23 cellular contexts compared by ENCODE assay signal in genomic region chr6:53598584-53598983, GRCh38. TPM values are rescaled to one million over a fixed set of nuclear protein-coding genes. Genes with fewer than 3 reads are reported as not detected.
DNase-seq lines count a peak whose midpoint lies in the region; ATAC-seq, FAIRE-seq and TF ChIP-seq lines count a peak whose summit lies in the region.
"Had no signal": no experiment of that assay in that cellular context is flagged by ENCODE, and none has a peak within 500 bp of the region (broad histone marks: within the 10 kb centered on the region; RNA-seq: fewer than 3 reads in every experiment).

No MANE protein-coding gene starts in this region.

- no peak for TF ChIP-seq POLR2A in HepG2 (IDR thresholded peaks at IDR 0.05; ENCODE audit: insufficient read depth in 1 of 2, low read depth in 2 of 2, low read length in 2 of 2)
- TF ChIP-seq POLR2A in right lobe of liver (IDR thresholded peaks at IDR 0.05) = no peak

- no peak overlapping the region for H2AFZ ChIP-seq in HepG2 (ENCODE audit: low read length)

- H3K27me3 Mint-ChIP-seq in nephron (ENCODE audit: low read depth) (no peaks in the 10 kb centered on the region), Calu3 (ENCODE audit: unreplicated experiment) (no peaks in the 10 kb centered on the region)
- H3K27me3 Mint-ChIP-seq in stimulated activated naive CD8-positive, alpha-beta T cell treated with anti-CD3 and anti-CD28 coated beads, Interleukin-15, amount 100 ng/mL, for 72 hours = peaks cover 5% of the 10 kb centered on the region
- H3K27me3 Mint-ChIP-seq: activated CD4-positive, alpha-beta T cell treated with anti-CD3 and anti-CD28 coated beads for 36 hours; CD8-positive, alpha-beta memory T cell had no signal

- POLR2A ChIA-PET in HepG2 (lab: Yijun Ruan, JAX) = interaction anchor here (1.0 to 1.5 kb wide), 2 partner anchors 17 to 51 kb away, joined by 3 read pairs; no protein-coding TSS in a partner anchor

- H3K9me3 ChIP-seq in HepG2 (ENCODE audit: low read length) (no peaks in the 10 kb centered on the region), right lobe of liver (no peaks in the 10 kb centered on the region), aorta (ENCODE audit: control insufficient read depth, low read length) (peaks cover 2% of the 10 kb centered on the region)
- H3K9me3 ChIP-seq: MG63, tibial nerve had no signal

- H3K79me2 ChIP-seq in HepG2 (ENCODE audit: insufficient read depth, low read length) = no peaks in the 10 kb centered on the region

- no peaks in the 10 kb centered on the region for H3K36me3 ChIP-seq in HepG2 (replicated peaks in 1 of 2; ENCODE audit: control insufficient read depth in 1 of 2, insufficient read depth in 2 of 2, low read length in 2 of 2)
- H3K36me3 ChIP-seq in right lobe of liver = no peaks in the 10 kb centered on the region
- peaks cover 0 to 2% of the 10 kb centered on the region in 2 donors for H3K36me3 ChIP-seq in aorta (ENCODE audit: control insufficient read depth in 1 of 2, insufficient read depth in 2 of 2, low read length in 1 of 2)
- H3K36me3 ChIP-seq: MG63, tibial nerve had no signal

- intact Hi-C loops in HepG2 (cut with micrococcal nuclease; ENCODE audit: unreplicated experiment) = no loop called here
- intact Hi-C loops in right lobe of liver (cut with DNase I) = no loop called here
- intact Hi-C loops in aorta (cut with DNase I) = no loop called here
- intact Hi-C loops in Calu3 (cut with micrococcal nuclease; ENCODE audit: unreplicated experiment) = no loop called here

- H3K4me3 Mint-ChIP-seq in nephron = peak overlapping the region in 1 of 3 experiments; percentile 21
- H3K4me3 Mint-ChIP-seq in Calu3 (ENCODE audit: low read depth, unreplicated experiment) = no peak overlapping the region
- no peak overlapping the region for H3K4me3 Mint-ChIP-seq in stimulated activated naive CD8-positive, alpha-beta T cell treated with anti-CD3 and anti-CD28 coated beads, Interleukin-15, amount 100 ng/mL, for 72 hours
- H3K4me3 Mint-ChIP-seq: activated CD4-positive, alpha-beta T cell treated with anti-CD3 and anti-CD28 coated beads for 36 hours; activated T-cell treated with anti-CD3 and anti-CD28 coated beads, Interleukin-2, amount 50 U/mL, for 24 hours; CD8-positive, alpha-beta memory T cell; memory B cell had no signal

- H3K9ac ChIP-seq in HepG2 (ENCODE audit: insufficient read depth, low read depth, low read length) = no peak overlapping the region

- no peak for TF ChIP-seq EP300 in HepG2 (IDR thresholded peaks at IDR 0.05; ENCODE audit: low read depth in 2 of 2, low read length in 2 of 2)
- no peak for TF ChIP-seq EP300 in HepG2 (CRISPR knock-in tag; IDR thresholded peaks at IDR 0.05; ENCODE audit: borderline replicate concordance)

- BruUV-seq in HepG2 (replicated peaks; lab: Mats Ljungman, UMichigan) (no TSS peak), Calu3 (replicated peaks; lab: Mats Ljungman, UMichigan) (no TSS peak)

- H3K27me3 ChIP-seq in HepG2 (ENCODE audit: control insufficient read depth in 1 of 2, insufficient read depth in 2 of 2, low read length in 2 of 2) = no peaks in the 10 kb centered on the region
- no peaks in the 10 kb centered on the region for H3K27me3 ChIP-seq in right lobe of liver
- no peaks in the 10 kb centered on the region for H3K27me3 ChIP-seq in aorta (ENCODE audit: control insufficient read depth in 1 of 2, insufficient read depth in 2 of 2, low read length in 1 of 2)
- H3K27me3 ChIP-seq: MG63, tibial nerve had no signal

- ATAC-seq in HepG2 (peak; percentile 90), right lobe of liver (no peak), esophagus mucosa (peak; percentile 56), aorta (ENCODE audit: low FRiP score) (peak; percentile 33), GM18858 (IDR thresholded peaks at IDR 0.05; ENCODE audit: unreplicated experiment) (no peak)
- no peak for ATAC-seq in stimulated activated naive CD8-positive, alpha-beta T cell treated with anti-CD3 and anti-CD28 coated beads, Interleukin-15, amount 100 ng/mL, for 72 hours
- ATAC-seq: activated CD4-positive, alpha-beta T cell treated with anti-CD3 and anti-CD28 coated beads for 36 hours; SK-N-SH treated with all-trans-retinoic acid at 6 μM for 48 hours had no signal

- H3K36me3 Mint-ChIP-seq in nephron (ENCODE audit: low read depth) = no peaks in the 10 kb centered on the region
- no peaks in the 10 kb centered on the region for H3K36me3 Mint-ChIP-seq in Calu3 (ENCODE audit: insufficient read depth, unreplicated experiment)

- H3K9me3 Mint-ChIP-seq in nephron (peaks cover 8% of the 10 kb centered on the region), Calu3 (ENCODE audit: low read depth, unreplicated experiment) (no peaks in the 10 kb centered on the region)
- peaks cover 0 to 11% of the 10 kb centered on the region in 2 donors for H3K9me3 Mint-ChIP-seq in stimulated activated naive CD8-positive, alpha-beta T cell treated with anti-CD3 and anti-CD28 coated beads, Interleukin-15, amount 100 ng/mL, for 72 hours
- H3K9me3 Mint-ChIP-seq: memory B cell had no signal

- H3K4me3 ChIP-seq in HepG2 (replicated peaks in 1 of 3; ENCODE audit: insufficient read depth in 1 of 3, low read depth in 2 of 3, low read length in 3 of 3) (no peak overlapping the region), right lobe of liver (no peak overlapping the region), aorta (ENCODE audit: low read length in 2 of 2) (no peak overlapping the region)
- H3K4me3 ChIP-seq: MG63, tibial nerve had no signal

- in situ Hi-C loops in HepG2 (cut with HindIII; ENCODE audit: extremely low pct_ligation_motif_present, low pct_unique_long_range_greater_than_20kb) = no loop called here

- TF ChIP-seq RAD21 in HepG2 (CRISPR knock-in tag; IDR thresholded peaks at IDR 0.05) = no peak

- H4K20me1 ChIP-seq in HepG2 (ENCODE audit: insufficient read depth, low read length) = no peaks in the 10 kb centered on the region

- peak overlapping the region; percentile 71 to 79 (median 73) for H3K27ac Mint-ChIP-seq in nephron
- H3K27ac Mint-ChIP-seq in Calu3 (ENCODE audit: unreplicated experiment) = no peak overlapping the region
- H3K27ac Mint-ChIP-seq in stimulated activated naive CD8-positive, alpha-beta T cell treated with anti-CD3 and anti-CD28 coated beads, Interleukin-15, amount 100 ng/mL, for 72 hours = no peak overlapping the region
- H3K27ac Mint-ChIP-seq: activated CD4-positive, alpha-beta T cell treated with anti-CD3 and anti-CD28 coated beads for 36 hours; activated T-cell treated with anti-CD3 and anti-CD28 coated beads, Interleukin-2, amount 50 U/mL, for 24 hours; CD8-positive, alpha-beta memory T cell; memory B cell had no signal

- no peak for DNase-seq in HepG2 (ENCODE audit: low spot score)
- DNase-seq in right lobe of liver = no peak
- no peak for DNase-seq in aorta
- no peak for DNase-seq in Calu3
- DNase-seq in stimulated activated naive CD8-positive, alpha-beta T cell treated with anti-CD3 and anti-CD28 coated beads, Interleukin-15, amount 100 ng/mL, for 72 hours = no peak
- DNase-seq: activated CD4-positive, alpha-beta T cell treated with anti-CD3 and anti-CD28 coated beads for 36 hours; activated gamma-delta T cell treated with Interleukin-2 at 50 U/mL for 16 hours; activated T-cell treated with anti-CD3 and anti-CD28 coated beads, Interleukin-2, amount 50 U/mL, for 24 hours; CD8-positive, alpha-beta memory T cell; head of caudate nucleus; MG63; NCI-H2081 treated with DMSO at 0.1 percent for 48 hours; occipital lobe; small intestine; stimulated activated CD4-positive, alpha-beta T cell treated with anti-CD3 and anti-CD28 coated beads, Interleukin-1b, Interleukin-23, amount 100 ng/mL, for 48 hours; T-helper 2 cell had no signal

- H3K4me2 ChIP-seq in HepG2 (ENCODE audit: low read depth, low read length) = peak overlapping the region; percentile 25; the same call in 1 of the 2 replicates

- no peak overlapping the region for H3K27ac ChIP-seq in HepG2 (ENCODE audit: extremely low read length, insufficient read depth, low read length)
- H3K27ac ChIP-seq in right lobe of liver = no peak overlapping the region
- H3K27ac ChIP-seq in aorta (ENCODE audit: low read depth in 1 of 2, low read length in 2 of 2) = no peak overlapping the region
- H3K27ac ChIP-seq: tibial nerve had no signal

- WGBS in HepG2 (ENCODE audit: low lambda C conversion rate) = 18% methylated on average over 3 of the region's 3 CpGs
- WGBS in right lobe of liver (ENCODE audit: insufficient coverage, low coverage, low lambda C conversion rate, missing lambda C conversion rate) = 46% methylated on average over 2 of the region's 3 CpGs
- 50 to 51% methylated on average over 3 of the region's 3 CpGs for WGBS in aorta, 2 donors

- CTCF ChIA-PET in HepG2 (lab: Yijun Ruan, JAX; ENCODE audit: low intra/inter-chr PET ratio, low total read pairs) = no interaction called here
- CTCF ChIA-PET in Calu3 (lab: Charles Lee) = no interaction called here

- no peak for FAIRE-seq in HepG2 (lab: Jason Lieb, UNC)
- FAIRE-seq: endothelial cell of umbilical vein, small intestine had no signal

- H3K4me1 Mint-ChIP-seq in nephron (peaks cover 28% of the 10 kb centered on the region), Calu3 (ENCODE audit: low read depth, unreplicated experiment) (peaks cover 2% of the 10 kb centered on the region)
- no peaks in the 10 kb centered on the region for H3K4me1 Mint-ChIP-seq in stimulated activated naive CD8-positive, alpha-beta T cell treated with anti-CD3 and anti-CD28 coated beads, Interleukin-15, amount 100 ng/mL, for 72 hours
- H3K4me1 Mint-ChIP-seq: activated CD4-positive, alpha-beta T cell treated with anti-CD3 and anti-CD28 coated beads for 36 hours; CD8-positive, alpha-beta memory T cell; memory B cell had no signal

- no peak for TF ChIP-seq CTCF in HepG2 (CRISPR knock-in tag; IDR thresholded peaks at IDR 0.05)
- no peak for TF ChIP-seq CTCF in right lobe of liver (IDR thresholded peaks at IDR 0.05)
- TF ChIP-seq CTCF in nephron (IDR thresholded peaks at IDR 0.05; ENCODE audit: unreplicated experiment in 3 of 3) = no peak
- no peak for TF ChIP-seq CTCF in Calu3 (IDR thresholded peaks at IDR 0.05; ENCODE audit: unreplicated experiment)

- H3K4me1 ChIP-seq in HepG2 (ENCODE audit: insufficient read depth, low read length) (peaks cover 14% of the 10 kb centered on the region), right lobe of liver (peaks cover 0 to 5% (median 2%) of the 10 kb centered on the region in 4 donors), aorta (ENCODE audit: control insufficient read depth in 1 of 2, insufficient read depth in 2 of 2, low read length in 2 of 2) (peaks cover 0 to 1% of the 10 kb centered on the region in 2 donors)

RNA-seq across cellular contexts. Expression of gene GCLC, which starts 53.7 kb away (rescaled TPM):
- total RNA-seq in HepG2 (2016; rRNA removed; fragmentation: Illumina TruSeq; extraction: Trizol) (84.6 and 96.9 TPM in 2 replicates), right lobe of liver (100 to 1,000 TPM in 4 of 6 experiments, 10 to 100 TPM in 2; 56.8 to 140 (median 103) TPM), esophagus mucosa (24.5 TPM), aorta (10 to 100 TPM; 19.0 to 22.0 TPM), Calu3 (2022) (45.7 and 45.9 TPM in 2 replicates)
- total RNA-seq in HepG2 (2016; cell fraction: cytosol; rRNA removed; fragmentation: Illumina TruSeq; extraction: Trizol; ENCODE audit: low read depth) = 11.5 and 11.6 TPM in 2 replicates
- 74.6 and 95.9 TPM in 2 replicates for total RNA-seq in HepG2 (2016; cell fraction: insoluble cytoplasmic fraction; rRNA removed; fragmentation: Illumina TruSeq; extraction: Trizol)
- total RNA-seq in HepG2 (2016; cell fraction: membrane; rRNA removed; fragmentation: Illumina TruSeq; extraction: Trizol) = 35.6 and 39.1 TPM in 2 replicates
- 62.3 and 75.3 TPM in 2 replicates for total RNA-seq in HepG2 (2016; cell fraction: nucleus; rRNA removed; fragmentation: Illumina TruSeq; extraction: Trizol)
- polyA plus RNA-seq in HepG2 (2011; rRNA removed) (21.5 and 35.3 TPM in 2 replicates), aorta (10 to 100 TPM in 1 of 2 donors, 1 to 10 TPM in 1; 9.6 to 12.6 TPM)
- 12.9 and 21.5 TPM in 2 replicates for polyA plus RNA-seq in HepG2 (2011; cell fraction: cytosol; rRNA removed)
- polyA plus RNA-seq in HepG2 (2011; cell fraction: nucleus; rRNA removed) = 29.1 and 32.0 TPM in 2 replicates
- 66.0 and 93.9 TPM in 2 replicates for polyA plus RNA-seq in HepG2 (2012)
- polyA plus RNA-seq in HepG2 (2016; cell fraction: cytosol; fragmentation: Illumina TruSeq; extraction: Trizol; ENCODE audit: low read depth) = 3.5 and 3.7 TPM in 2 replicates
- 80.0 and 80.6 TPM in 2 replicates for polyA plus RNA-seq in HepG2 (2016; cell fraction: insoluble cytoplasmic fraction; fragmentation: Illumina TruSeq; extraction: Trizol; ENCODE audit: low read depth)
- 12.9 and 13.2 TPM in 2 replicates for polyA plus RNA-seq in HepG2 (2016; cell fraction: membrane; fragmentation: Illumina TruSeq; extraction: Trizol; ENCODE audit: low read depth)
- polyA plus RNA-seq in HepG2 (2016; cell fraction: nucleus; fragmentation: Illumina TruSeq; extraction: Trizol; ENCODE audit: insufficient read depth, low read depth) = 78.5 and 78.7 TPM in 2 replicates
- 29.2 and 35.2 TPM in 2 replicates for polyA minus RNA-seq in HepG2 (2011; rRNA and poly(A)+ RNA removed; ENCODE audit: low replicate concordance)
- 31.5 and 48.1 TPM in 2 replicates for polyA minus RNA-seq in HepG2 (2011; cell fraction: cytosol; rRNA and poly(A)+ RNA removed)
- polyA minus RNA-seq in HepG2 (2011; cell fraction: nucleus; rRNA and poly(A)+ RNA removed) = 101 and 110 TPM in 2 replicates

Comparison
In these comparisons a context has a peak if more than half of its experiments do, and no peak if none do; other contexts are left out.
1. ATAC-seq: peak in HepG2 (single experiment), esophagus mucosa (single experiment) and aorta (single experiment); none in right lobe of liver (0 of 4), stimulated activated naive CD8-positive, alpha-beta T cell treated with anti-CD3 and anti-CD28 coated beads, Interleukin-15, amount 100 ng/mL, for 72 hours (single experiment) and GM18858 (single experiment).
2. H3K27ac Mint-ChIP-seq: peak in nephron (3 of 3); none in Calu3 (single experiment) and stimulated activated naive CD8-positive, alpha-beta T cell treated with anti-CD3 and anti-CD28 coated beads, Interleukin-15, amount 100 ng/mL, for 72 hours (0 of 2).